In the genomic region with DNA sequence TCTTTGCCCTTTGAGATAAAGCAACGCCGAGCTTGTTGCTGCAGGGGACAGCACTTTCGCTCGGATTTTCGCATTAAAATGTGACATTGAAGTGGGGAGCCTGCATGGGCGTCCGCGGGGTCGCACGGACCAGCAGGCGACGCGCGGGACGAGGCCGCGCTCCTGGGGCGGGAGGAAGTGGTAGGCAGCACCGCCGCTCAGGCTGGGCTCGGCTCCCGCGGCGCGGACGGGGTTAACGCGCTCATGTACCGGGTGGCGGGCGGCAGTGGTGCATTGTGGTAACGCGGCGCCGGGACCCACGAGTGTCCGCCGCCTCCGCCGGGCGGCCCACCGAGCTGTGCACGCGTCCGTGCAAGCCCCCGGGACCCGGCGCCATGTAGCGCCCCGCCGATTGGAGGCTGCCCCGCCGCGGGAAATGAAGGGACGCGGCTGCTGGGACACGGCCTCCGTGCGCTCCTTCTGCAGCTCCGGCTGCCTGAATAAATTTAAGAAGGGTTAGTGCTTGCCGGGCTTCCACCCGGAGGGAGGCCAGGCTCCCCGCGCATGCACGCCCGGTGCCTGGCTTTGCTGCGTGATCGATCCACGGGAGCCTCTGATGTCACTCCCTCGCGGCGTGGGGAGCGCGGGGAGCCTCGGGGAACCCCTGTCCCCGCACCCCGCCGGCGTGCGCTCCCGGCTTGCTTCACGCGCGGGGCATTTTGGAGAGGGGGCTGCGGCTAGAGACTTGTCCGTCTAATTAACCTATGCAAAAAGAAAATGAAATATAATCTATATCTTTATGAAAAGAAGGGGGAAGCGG, we compare ENCODE assay signal across 8 cellular contexts.
DNase-seq lines count a peak whose midpoint lies in the region; ATAC-seq and TF ChIP-seq lines count a peak whose summit lies in the region.

No MANE protein-coding gene starts in this region.

- in situ Hi-C loops in IMR-90 (cut with MboI; ENCODE audit: low sequenced_read_pairs): no loop called here

- no peak overlapping the region for H3K14ac ChIP-seq in IMR-90 (replicated peaks; ENCODE audit: low read depth, low read length)

- H3K79me1 ChIP-seq in IMR-90 (ENCODE audit: low read depth in 1 of 2, low read length in 2 of 2): no peaks in the 10 kb centered on the region

- dilution Hi-C loops in IMR-90 (cut with HindIII; ENCODE audit: low sequenced_read_pairs, unreplicated experiment): no loop called here

- no peak overlapping the region for H2AK5ac ChIP-seq in IMR-90 (ENCODE audit: low read depth, low read length)

- 4% methylated on average over 37 of the region's 87 CpGs; no CpG with 5 or more reads in 1 of the 2 experiments for whole genome bisulfite sequencing in IMR-90 (ENCODE audit: extremely low coverage in 2 of 2, insufficient read length in 1 of 2), 2 experiments

- H3K23ac ChIP-seq in IMR-90 (ENCODE audit: low read depth, low read length): no peak overlapping the region

- H2AK9ac ChIP-seq in IMR-90 (replicated peaks; ENCODE audit: low read depth, low read length, poor library complexity): no peak overlapping the region

- no peak overlapping the region for H4K91ac ChIP-seq in IMR-90 (ENCODE audit: insufficient read depth, low read depth, low read length)

- H3K4me2 ChIP-seq in IMR-90 (ENCODE audit: low read depth, low read length): peak overlapping the region; percentile 83

- CTCF ChIA-PET in A673 (lab: Charles Lee): no interaction called here
- CTCF ChIA-PET in IMR-90 (lab: Yijun Ruan, JAX): no interaction called here

- H3K9ac ChIP-seq in IMR-90 (ENCODE audit: low read depth, low read length): no peak overlapping the region; the same call in 1 of the 2 replicates

- H3K56ac ChIP-seq in IMR-90 (ENCODE audit: extremely low read depth, insufficient read depth, low read length): no peak overlapping the region

- H2AFZ ChIP-seq in IMR-90 (replicated peaks; ENCODE audit: low read length, poor library complexity): peak overlapping the region; percentile 74

- no peak for TF ChIP-seq RAD21 in IMR-90 (IDR thresholded peaks at IDR 0.05; ENCODE audit: low read length)

- no peak overlapping the region for H3K27ac ChIP-seq in A673 (ENCODE audit: low read depth, low read length, poor library complexity, severe bottlenecking)
- H3K27ac ChIP-seq in IMR-90 (ENCODE audit: insufficient read depth, low read length): no peak overlapping the region

- H3K4me3 ChIP-seq in A673 (ENCODE audit: low read depth, low read length, poor library complexity, severe bottlenecking) (peak overlapping the region; percentile 26), IMR-90 (ENCODE audit: insufficient read depth, low read depth, low read length) (peak overlapping the region; percentile 62)

- intact Hi-C loops in A673 (cut with micrococcal nuclease; ENCODE audit: unreplicated experiment): no loop called here
- intact Hi-C loops in IMR-90 (cut with micrococcal nuclease): no loop called here
- intact Hi-C loops in sciatic nerve (cut with DNase I): no loop called here

- peak; percentile 86 for ATAC-seq in IMR-90 (ENCODE audit: low read depth)
- ATAC-seq in GM19023 (IDR thresholded peaks at IDR 0.05; ENCODE audit: unreplicated experiment): no peak
- no peak for ATAC-seq in sciatic nerve

- DNase-seq in A673 (ENCODE audit: low spot score) (no peak), IMR-90 (no peak), ecto neural progenitor cell (ENCODE audit: low spot score) (peak; percentile 70), lung microvascular endothelial cell (ENCODE audit: low read depth in 2 of 2) (peak; percentile 21 to 33), NCI-H1105 treated with DMSO at 0.1 percent for 48 hours (lab: John Stamatoyannopoulos, UW) (no peak), NCI-H345 treated with DMSO at 0.1 percent for 48 hours (lab: John Stamatoyannopoulos, UW; ENCODE audit: unreplicated experiment) (no peak), sciatic nerve (ENCODE audit: low spot score) (no peak)

- H3K4ac ChIP-seq in IMR-90 (ENCODE audit: low read depth, low read length): no peak overlapping the region

- H4K20me1 ChIP-seq in IMR-90 (ENCODE audit: insufficient read depth, low read length): no peaks in the 10 kb centered on the region

- H2BK20ac ChIP-seq in IMR-90 (ENCODE audit: low read depth, low read length): no peak overlapping the region

- H3K9me3 ChIP-seq in A673 (ENCODE audit: low read depth, low read length, poor library complexity, severe bottlenecking) (no peaks in the 10 kb centered on the region), IMR-90 (ENCODE audit: control insufficient read depth, insufficient read depth, low read length) (no peaks in the 10 kb centered on the region)

- no peak overlapping the region for H3K18ac ChIP-seq in IMR-90 (ENCODE audit: low read depth, low read length)

- BruUV-seq in A673 (replicated peaks; lab: Mats Ljungman, UMichigan) (no TSS peak), IMR-90 (replicated peaks; lab: Mats Ljungman, UMichigan) (no TSS peak)

- H4K8ac ChIP-seq in IMR-90 (ENCODE audit: low read depth in 2 of 2, low read length in 2 of 2): no peak overlapping the region

- H2BK5ac ChIP-seq in IMR-90 (ENCODE audit: low read depth, low read length, poor library complexity, severe bottlenecking): no peak overlapping the region

- no peak overlapping the region for H2BK120ac ChIP-seq in IMR-90 (ENCODE audit: low read depth, low read length)

- H3K36me3 ChIP-seq in A673 (ENCODE audit: insufficient read depth, low read length, poor library complexity, severe bottlenecking) (no peaks in the 10 kb centered on the region), IMR-90 (ENCODE audit: control insufficient read depth, insufficient read depth, low read length) (no peaks in the 10 kb centered on the region)

- no peak for TF ChIP-seq CTCF in A673 (conservative IDR thresholded peaks at IDR 0.05; ENCODE audit: low read depth, low read length)
- TF ChIP-seq CTCF in IMR-90 (conservative IDR thresholded peaks at IDR 0.05; ENCODE audit: low read depth, low read length): no peak

- peaks cover 47% of the 10 kb centered on the region for H3K27me3 ChIP-seq in A673 (replicated peaks; ENCODE audit: insufficient read depth, low read depth, low read length, poor library complexity)
- H3K27me3 ChIP-seq in IMR-90 (ENCODE audit: control insufficient read depth, insufficient read depth, low read length): peaks cover 49% of the 10 kb centered on the region

- POLR2A ChIA-PET in A673 (lab: Charles Lee; ENCODE audit: low non-redundant PET): no interaction called here
- POLR2A ChIA-PET in IMR-90 (lab: Charles Lee; ENCODE audit: unreplicated experiment): no interaction called here

- TF ChIP-seq POLR2A in IMR-90 (IDR thresholded peaks at IDR 0.05; ENCODE audit: low read depth, low read length): no peak

- H3K9me1 ChIP-seq in IMR-90 (ENCODE audit: insufficient read depth, low read length): no peaks in the 10 kb centered on the region; the same call in 1 of the 2 replicates

- H3K4me1 ChIP-seq in A673 (ENCODE audit: insufficient read depth, low read length, poor library complexity, severe bottlenecking) (no peaks in the 10 kb centered on the region), IMR-90 (ENCODE audit: control insufficient read depth, insufficient read depth, low read length) (no peaks in the 10 kb centered on the region; the same call in 1 of the 2 replicates)

- H4K5ac ChIP-seq in IMR-90 (ENCODE audit: low read depth, low read length): no peak overlapping the region

- no peak overlapping the region for H2BK15ac ChIP-seq in IMR-90 (ENCODE audit: low read depth, low read length)

TF ChIP-seq in IMR-90, 13 proteins besides CTCF, POLR2A, EP300 and RAD21:
- no peak for TF ChIP-seq MXI1 (IDR thresholded peaks at IDR 0.05; ENCODE audit: borderline replicate concordance, low read depth, low read length)
- no peak for TF ChIP-seq CHD1 (IDR thresholded peaks at IDR 0.05; ENCODE audit: low read depth, low read length)
- no peak for TF ChIP-seq FOS (IDR thresholded peaks at IDR 0.05; ENCODE audit: low read depth, low read length)
- TF ChIP-seq RCOR1 (IDR thresholded peaks at IDR 0.05; ENCODE audit: insufficient replicate concordance, low read length): no peak
- no peak for TF ChIP-seq MAFK (IDR thresholded peaks at IDR 0.05; ENCODE audit: low read depth, low read length)
- TF ChIP-seq SMC3 (IDR thresholded peaks at IDR 0.05; ENCODE audit: low read depth, low read length): no peak
- TF ChIP-seq, protein P1, sequence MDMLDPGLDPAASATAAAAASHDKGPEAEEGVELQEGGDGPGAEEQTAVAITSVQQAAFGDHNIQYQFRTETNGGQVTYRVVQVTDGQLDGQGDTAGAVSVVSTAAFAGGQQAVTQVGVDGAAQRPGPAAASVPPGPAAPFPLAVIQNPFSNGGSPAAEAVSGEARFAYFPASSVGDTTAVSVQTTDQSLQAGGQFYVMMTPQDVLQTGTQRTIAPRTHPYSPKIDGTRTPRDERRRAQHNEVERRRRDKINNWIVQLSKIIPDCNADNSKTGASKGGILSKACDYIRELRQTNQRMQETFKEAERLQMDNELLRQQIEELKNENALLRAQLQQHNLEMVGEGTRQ (IDR thresholded peaks at IDR 0.05; ENCODE audit: low read depth, low read length): no peak
- no peak for TF ChIP-seq CEBPB (IDR thresholded peaks at IDR 0.05; ENCODE audit: low read depth, low read length)
- no peak for TF ChIP-seq RFX5 (IDR thresholded peaks at IDR 0.05; ENCODE audit: low read depth, low read length)
- no peak for TF ChIP-seq NFE2L2 (IDR thresholded peaks at IDR 0.05; ENCODE audit: low read depth, low read length)
- TF ChIP-seq MAZ (IDR thresholded peaks at IDR 0.05; ENCODE audit: borderline replicate concordance, low read depth, low read length): no peak
- TF ChIP-seq, protein P2, sequence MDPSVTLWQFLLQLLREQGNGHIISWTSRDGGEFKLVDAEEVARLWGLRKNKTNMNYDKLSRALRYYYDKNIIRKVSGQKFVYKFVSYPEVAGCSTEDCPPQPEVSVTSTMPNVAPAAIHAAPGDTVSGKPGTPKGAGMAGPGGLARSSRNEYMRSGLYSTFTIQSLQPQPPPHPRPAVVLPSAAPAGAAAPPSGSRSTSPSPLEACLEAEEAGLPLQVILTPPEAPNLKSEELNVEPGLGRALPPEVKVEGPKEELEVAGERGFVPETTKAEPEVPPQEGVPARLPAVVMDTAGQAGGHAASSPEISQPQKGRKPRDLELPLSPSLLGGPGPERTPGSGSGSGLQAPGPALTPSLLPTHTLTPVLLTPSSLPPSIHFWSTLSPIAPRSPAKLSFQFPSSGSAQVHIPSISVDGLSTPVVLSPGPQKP (IDR thresholded peaks at IDR 0.05; ENCODE audit: borderline replicate concordance, low read depth, low read length): no peak
- no peak for TF ChIP-seq BHLHE40 (IDR thresholded peaks at IDR 0.05; ENCODE audit: low read depth, low read length)

Comparison
In these comparisons a context has a peak if more than half of its experiments do, and no peak if none do; other contexts are left out.
1. DNase-seq: peak in ecto neural progenitor cell (single experiment) and lung microvascular endothelial cell (2 of 2); none in A673 (single experiment), IMR-90 (single experiment), NCI-H1105 treated with DMSO at 0.1 percent for 48 hours (single experiment), NCI-H345 treated with DMSO at 0.1 percent for 48 hours (single experiment) and sciatic nerve (single experiment).